In the genomic region with DNA sequence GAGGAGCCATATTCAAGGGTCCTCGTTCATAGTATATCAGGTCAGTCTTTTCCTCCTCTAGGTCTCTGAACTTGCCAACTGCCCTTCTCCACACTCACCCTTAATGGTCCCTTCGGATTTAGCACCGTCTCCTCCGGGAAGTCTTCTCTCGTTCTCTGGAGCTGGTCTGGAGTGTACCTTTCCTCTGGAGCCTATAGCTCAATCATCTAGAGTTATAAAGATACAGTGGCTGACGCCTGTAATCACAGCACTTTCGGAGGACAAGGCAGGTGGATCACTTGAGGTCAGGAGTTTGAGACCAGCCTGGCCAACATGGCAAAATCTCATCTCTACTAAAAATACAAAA, we compare ENCODE assay signal across 17 cellular contexts. TPM values are rescaled to one million over a fixed set of nuclear protein-coding genes. Genes with fewer than 3 reads are reported as not detected.
DNase-seq lines count a peak whose midpoint lies in the region; ATAC-seq and TF ChIP-seq lines count a peak whose summit lies in the region.
"Had no signal": no experiment of that assay in that cellular context is flagged by ENCODE, and none has a peak within 500 bp of the region (broad histone marks: within the 10 kb centered on the region; RNA-seq: fewer than 3 reads in every experiment).

No MANE protein-coding gene starts in this region.

- peaks cover 0 to 8% (median 0%) of the 10 kb centered on the region in 7 donors for H3K9me3 Mint-ChIP-seq in CD14-positive monocyte
- H3K9me3 Mint-ChIP-seq in effector memory CD8-positive, alpha-beta T cell = no peaks in the 10 kb centered on the region
- H3K9me3 Mint-ChIP-seq: central memory CD8-positive, alpha-beta T cell; naive B cell; T-helper 2 cell treated with Interferon-gamma antibody and Interleukin-4, amounts not matched to agents 5 μg/mL and 100 μg/mL, for 36 hours had no signal

- H3K4me3 Mint-ChIP-seq in CD14-positive monocyte = no peak overlapping the region
- no peak overlapping the region for H3K4me3 Mint-ChIP-seq in effector memory CD8-positive, alpha-beta T cell
- H3K4me3 Mint-ChIP-seq: central memory CD8-positive, alpha-beta T cell; naive B cell; T-helper 2 cell treated with Interferon-gamma antibody and Interleukin-4, amounts not matched to agents 5 μg/mL and 100 μg/mL, for 36 hours had no signal

- peaks cover 4% of the 10 kb centered on the region for H3K27me3 ChIP-seq in Loucy (ENCODE audit: insufficient read depth, low read length, poor library complexity, severe bottlenecking)
- no peaks in the 10 kb centered on the region for H3K27me3 ChIP-seq in parathyroid adenoma (ENCODE audit: control insufficient read depth, insufficient read depth, low read length)

- peaks cover 24 to 33% (median 33%) of the 10 kb centered on the region in 3 donors for H3K27me3 Mint-ChIP-seq in CD14-positive monocyte (ENCODE audit: low read depth in 3 of 3)
- no peaks in the 10 kb centered on the region for H3K27me3 Mint-ChIP-seq in effector memory CD8-positive, alpha-beta T cell
- H3K27me3 Mint-ChIP-seq: central memory CD8-positive, alpha-beta T cell; naive B cell; progenitor cell of endocrine pancreas had no signal

- H4K20me1 ChIP-seq in Loucy (ENCODE audit: insufficient read depth, low read length, poor library complexity, severe bottlenecking) = peaks cover 3% of the 10 kb centered on the region

- H3F3A ChIP-seq in Loucy (ENCODE audit: low read depth) = no peaks in the 10 kb centered on the region

- H2AFZ ChIP-seq in Loucy (ENCODE audit: low read length) (peak overlapping the region; percentile 91), parathyroid adenoma (peak overlapping the region; percentile 85)

- H3K9ac ChIP-seq in Loucy (ENCODE audit: low read depth, low read length, poor library complexity, severe bottlenecking) (peak overlapping the region; percentile 48), parathyroid adenoma (no peak overlapping the region)

- H3K27ac ChIP-seq in caudate nucleus (ENCODE audit: low read depth, low read length) (peak overlapping the region; percentile 84), parathyroid adenoma (no peak overlapping the region)
- H3K27ac ChIP-seq: heart right ventricle, tibial artery had no signal

- H3K27ac Mint-ChIP-seq in CD14-positive monocyte = no peak overlapping the region
- no peak overlapping the region for H3K27ac Mint-ChIP-seq in effector memory CD8-positive, alpha-beta T cell
- H3K27ac Mint-ChIP-seq: progenitor cell of endocrine pancreas had no signal

- peak; percentile 25 for TF ChIP-seq CTCF in CD14-positive monocyte (IDR thresholded peaks at IDR 0.05)
- TF ChIP-seq CTCF in Loucy (conservative IDR thresholded peaks at IDR 0.05; ENCODE audit: low read length) = no peak
- no peak for TF ChIP-seq CTCF in parathyroid adenoma (IDR thresholded peaks at IDR 0.05)

- H3K79me2 ChIP-seq in Loucy (ENCODE audit: insufficient read depth, low read length) (peaks cover 24% of the 10 kb centered on the region), parathyroid adenoma (no peaks in the 10 kb centered on the region)

- H3K36me3 ChIP-seq in Loucy (ENCODE audit: insufficient read depth, low read length) = peaks cover 3% of the 10 kb centered on the region; the same call in 1 of the 2 replicates
- no peaks in the 10 kb centered on the region for H3K36me3 ChIP-seq in parathyroid adenoma (ENCODE audit: control insufficient read depth, insufficient read depth, low read length)
- H3K36me3 ChIP-seq: heart right ventricle, tibial artery had no signal

- no peak overlapping the region for H3K4me3 ChIP-seq in Loucy (ENCODE audit: low read length, poor library complexity, severe bottlenecking)
- H3K4me3 ChIP-seq in parathyroid adenoma (ENCODE audit: low read depth, low read length) = no peak overlapping the region
- H3K4me3 ChIP-seq: heart right ventricle, tibial artery had no signal

- no peaks in the 10 kb centered on the region for H3K9me2 ChIP-seq in Loucy (replicated peaks; ENCODE audit: low read depth, low read length)

- peaks cover 41% of the 10 kb centered on the region for H3K4me1 Mint-ChIP-seq in CD14-positive monocyte
- peaks cover 7 to 15% of the 10 kb centered on the region in 2 donors for H3K4me1 Mint-ChIP-seq in effector memory CD8-positive, alpha-beta T cell (ENCODE audit: low read depth in 2 of 2)

- peaks cover 21% of the 10 kb centered on the region for H3K4me1 ChIP-seq in Loucy (ENCODE audit: insufficient read depth, low read length, poor library complexity, severe bottlenecking)
- peaks cover 11% of the 10 kb centered on the region for H3K4me1 ChIP-seq in parathyroid adenoma

- H3K4me2 ChIP-seq in Loucy (ENCODE audit: low read depth, low read length, poor library complexity, severe bottlenecking) = peak overlapping the region; percentile 27
- H3K4me2 ChIP-seq in parathyroid adenoma (ENCODE audit: low read length) = no peak overlapping the region

- DNase-seq in CD14-positive monocyte (ENCODE audit: low spot score) = no peak
- DNase-seq in caudate nucleus (lab: John Stamatoyannopoulos, UW) = no peak
- no peak for DNase-seq in T-helper 2 cell
- no peak for DNase-seq in effector memory CD8-positive, alpha-beta T cell
- DNase-seq in iPS-NIHi7 (ENCODE audit: extremely low spot score) = no peak
- DNase-seq: effector memory CD4-positive, alpha-beta T cell; NCI-H2029 treated with DMSO at 0.1 percent for 48 hours; SIG-M5 had no signal

- H3K36me3 Mint-ChIP-seq in CD14-positive monocyte = peaks cover 0 to 9% of the 10 kb centered on the region in 2 donors
- H3K36me3 Mint-ChIP-seq in effector memory CD8-positive, alpha-beta T cell (ENCODE audit: insufficient read depth) = no peaks in the 10 kb centered on the region
- H3K36me3 Mint-ChIP-seq: naive B cell had no signal

- intact Hi-C loops in CD14-positive monocyte (cut with micrococcal nuclease) = no loop called here

- ATAC-seq in effector memory CD8-positive, alpha-beta T cell (replicated peaks) = no peak
- ATAC-seq in HG02938 (IDR thresholded peaks at IDR 0.05; ENCODE audit: unreplicated experiment) = no peak

- H3K9me3 ChIP-seq in Loucy (ENCODE audit: insufficient read depth, low read depth, low read length) (no peaks in the 10 kb centered on the region), parathyroid adenoma (ENCODE audit: control insufficient read depth, low read length) (no peaks in the 10 kb centered on the region)
- H3K9me3 ChIP-seq: heart right ventricle, tibial artery had no signal

RNA-seq across cellular contexts. Expression of a gene that starts 4.4 kb away (rescaled TPM):
- polyA plus RNA-seq in CD14-positive monocyte = 1 to 10 TPM; 1.0 to 3.4 TPM

RNA-seq across cellular contexts. Expression of a gene that starts 12.6 kb away (rescaled TPM):
- polyA plus RNA-seq in CD14-positive monocyte = 1 to 10 TPM in 1 of 2 donors, not detected in 1; 1.5 TPM
- polyA plus RNA-seq: heart right ventricle had no signal

RNA-seq across cellular contexts. Expression of a gene that starts 56.1 kb away (rescaled TPM):
- polyA plus RNA-seq in CD14-positive monocyte = 100 to 1,000 TPM; 111 to 142 TPM
